Comparison of ENCODE assay signal across 8 cellular contexts in the genomic region with DNA sequence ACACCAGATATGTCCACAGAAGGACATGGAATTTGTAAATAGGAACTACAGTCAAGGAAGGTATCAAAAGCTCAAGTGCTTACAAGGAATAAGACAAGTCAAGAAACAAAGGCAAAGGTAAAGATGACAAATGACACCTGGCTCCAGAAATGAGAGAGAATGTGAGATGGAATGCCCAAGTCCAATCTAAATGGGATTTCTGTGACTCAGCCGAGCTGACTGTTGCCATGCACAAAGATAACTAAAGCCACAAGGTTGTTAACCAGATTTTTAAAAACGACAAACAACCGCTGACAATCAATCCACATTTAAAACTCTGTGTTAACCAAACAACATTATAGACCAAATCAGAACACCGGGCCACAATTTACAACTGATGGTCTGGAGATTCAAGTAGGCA. TPM values are rescaled to one million over a fixed set of nuclear protein-coding genes. Genes with fewer than 3 reads are reported as not detected.
DNase-seq lines count a peak whose midpoint lies in the region; ATAC-seq and TF ChIP-seq lines count a peak whose summit lies in the region.

No MANE protein-coding gene starts in this region.

- H3K36me3 ChIP-seq in BLaER1 (peaks cover 22% of the 10 kb centered on the region), HUES64 (ENCODE audit: insufficient read depth, low read length) (peaks cover 34% of the 10 kb centered on the region), lower lobe of right lung (peaks cover 21% of the 10 kb centered on the region), aorta (ENCODE audit: control insufficient read depth in 1 of 2, insufficient read depth in 2 of 2, low read length in 1 of 2) (no peaks in the 10 kb centered on the region)

- ATAC-seq in lower lobe of right lung (no peak), aorta (ENCODE audit: low FRiP score) (no peak), HG02938 (IDR thresholded peaks at IDR 0.05; ENCODE audit: unreplicated experiment) (no peak)

- no peaks in the 10 kb centered on the region for H4K20me1 ChIP-seq in BLaER1

- intact Hi-C loops in lower lobe of right lung (cut with DNase I): no loop called here
- intact Hi-C loops in aorta (cut with DNase I): loop anchor here in 1 of 2 donors (10.0 kb wide), 1 partner anchor 101 kb away; the partner anchor contains the start of genes CNGA1 and NIPAL1

- H3K27ac ChIP-seq in BLaER1 (peak overlapping the region; percentile 75), HUES64 (ENCODE audit: low read depth, low read length) (no peak overlapping the region), lower lobe of right lung (no peak overlapping the region), aorta (ENCODE audit: low read depth in 1 of 2, low read length in 2 of 2) (no peak overlapping the region)

- 13% methylated on average over 3 of the region's 4 CpGs for WGBS in HUES64
- 12 to 15% methylated on average over 4 of the region's 4 CpGs for WGBS in aorta, 2 donors

- H3K4me1 ChIP-seq in BLaER1: peaks cover 32% of the 10 kb centered on the region
- peaks cover 20% of the 10 kb centered on the region; the same call in 1 of the 2 replicates for H3K4me1 ChIP-seq in HUES64 (ENCODE audit: insufficient read depth, low read length)
- H3K4me1 ChIP-seq in lower lobe of right lung: peaks cover 22% of the 10 kb centered on the region
- H3K4me1 ChIP-seq in aorta (ENCODE audit: control insufficient read depth in 1 of 2, insufficient read depth in 2 of 2, low read length in 2 of 2): no peaks in the 10 kb centered on the region

- peak overlapping the region; percentile 92 for H3K4me3 ChIP-seq in BLaER1
- peak overlapping the region; percentile 92 for H3K4me3 ChIP-seq in HUES64 (ENCODE audit: low read length)
- H3K4me3 ChIP-seq in astrocyte of the spinal cord (ENCODE audit: low read depth, low read length): peak overlapping the region; percentile 73
- peak overlapping the region; percentile 94 for H3K4me3 ChIP-seq in lower lobe of right lung
- peak overlapping the region; percentile 85 for H3K4me3 ChIP-seq in aorta (ENCODE audit: low read length in 2 of 2)

- in situ Hi-C loops in astrocyte of the spinal cord (cut with HindIII; ENCODE audit: low sequenced_read_pairs): no loop called here

- H3K27me3 ChIP-seq in BLaER1 (no peaks in the 10 kb centered on the region), HUES64 (ENCODE audit: insufficient read depth, low read length) (no peaks in the 10 kb centered on the region), lower lobe of right lung (ENCODE audit: low read depth) (no peaks in the 10 kb centered on the region), aorta (ENCODE audit: control insufficient read depth in 1 of 2, insufficient read depth in 2 of 2, low read length in 1 of 2) (no peaks in the 10 kb centered on the region)

- DNase-seq in astrocyte of the spinal cord (ENCODE audit: low read depth, low spot score): peak; percentile 30
- DNase-seq in lower lobe of right lung: no peak
- DNase-seq in aorta: no peak
- DNase-seq in HT-29 (ENCODE audit: low spot score): no peak
- DNase-seq in activated gamma-delta T cell treated with Interleukin-2 at 50 U/mL for 16 hours: no peak

- H3K9ac ChIP-seq in BLaER1: peak overlapping the region; percentile 85
- peak overlapping the region; percentile 92 for H3K9ac ChIP-seq in HUES64 (ENCODE audit: low read depth, low read length)

- H3K9me3 ChIP-seq in BLaER1 (peaks cover 8% of the 10 kb centered on the region), HUES64 (ENCODE audit: insufficient read depth, low read depth, low read length) (no peaks in the 10 kb centered on the region), lower lobe of right lung (no peaks in the 10 kb centered on the region), aorta (ENCODE audit: control insufficient read depth, low read length) (no peaks in the 10 kb centered on the region)

- TF ChIP-seq CTCF in astrocyte of the spinal cord (IDR thresholded peaks at IDR 0.05; ENCODE audit: low read depth, low read length) (no peak), lower lobe of right lung (IDR thresholded peaks at IDR 0.05) (no peak)

- H3K4me2 ChIP-seq in BLaER1: peak overlapping the region; percentile 87

RNA-seq across cellular contexts. Expression of gene NFXL1, which starts 1.1 kb away (rescaled TPM):
- polyA plus RNA-seq in HUES64 (2013, experiment 1 of 2): 21.1 TPM
- 20.1 TPM for polyA plus RNA-seq in HUES64 (2013, experiment 2 of 2)
- total RNA-seq in lower lobe of right lung (13.4 TPM), aorta (10 to 100 TPM; 13.7 to 16.7 TPM)
- polyA plus RNA-seq in aorta: 1 to 10 TPM; 6.0 to 8.2 TPM
- 7.9 and 13.2 TPM in 2 replicates for total RNA-seq in HT-29 (2014; rRNA removed; shearing (Covaris generic))
